Comparison of ENCODE assay signal across 2 cellular contexts in genomic region chr19:45958320-45958719, GRCh38.
TF ChIP-seq lines count a peak whose summit lies in the region.

No MANE protein-coding gene starts in this region.

TF ChIP-seq in HepG2, 621 proteins besides CTCF, POLR2A, EP300 and RAD21:
- peak; percentile 74 for TF ChIP-seq MNT (IDR thresholded peaks at IDR 0.05)
- 0 out of 2 replicates have a peak, but pooled peaks have one; percentile 7 for TF ChIP-seq FOXK2 (IDR thresholded peaks at IDR 0.05)
- TF ChIP-seq IKZF5 (CRISPR knock-in tag; IDR thresholded peaks at IDR 0.05), result no peak
- 0 out of 2 replicates have a peak, but pooled peaks have one; percentile 11 for TF ChIP-seq ATF7 (IDR thresholded peaks at IDR 0.05)
- no peak for TF ChIP-seq ATF7 (CRISPR knock-in tag; IDR thresholded peaks at IDR 0.05)
- no peak for TF ChIP-seq CEBPZ (IDR thresholded peaks at IDR 0.05; ENCODE audit: low read length)

TF ChIP-seq in neural cell, 6 proteins besides CTCF, POLR2A, EP300 and RAD21:
- TF ChIP-seq MXI1 (conservative IDR thresholded peaks at IDR 0.05; ENCODE audit: poor library complexity, severe bottlenecking), result no peak
- TF ChIP-seq POLR2AphosphoS5 (IDR thresholded peaks at IDR 0.05), result peak; percentile 57
